Comparison of ENCODE assay signal across 20 cellular contexts in the genomic region with DNA sequence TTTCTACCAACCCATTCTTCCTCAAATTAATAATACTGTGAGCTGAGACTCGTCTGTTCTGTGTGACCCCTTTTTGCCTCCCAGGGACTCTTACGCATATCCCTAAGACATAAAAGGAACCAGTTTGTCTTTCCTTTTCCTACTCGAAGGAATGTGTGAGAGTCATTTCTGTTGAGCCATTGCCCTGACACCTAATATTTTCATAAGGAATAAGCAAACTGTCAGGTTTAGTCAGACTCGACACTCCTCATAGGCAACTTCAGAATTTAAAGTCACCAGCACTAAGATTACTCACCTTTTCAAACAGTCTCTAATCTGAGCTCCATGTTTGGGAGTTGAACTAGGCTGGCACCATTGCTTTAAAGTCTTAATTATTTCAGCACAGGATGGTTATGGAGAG.
A peak's percentile ranks its signal among the peaks of the same experiment; 100 is the strongest.
DNase-seq lines count a peak whose midpoint lies in the region; ATAC-seq, FAIRE-seq and TF ChIP-seq lines count a peak whose summit lies in the region.
"Had no signal": no experiment of that assay in that cellular context is flagged by ENCODE, and none has a peak within 500 bp of the region (broad histone marks: within the 10 kb centered on the region; RNA-seq: fewer than 3 reads in every experiment).

No MANE protein-coding gene starts in this region.

- 18% methylated on average over 4 of the region's 4 CpGs for WGBS in HepG2 (ENCODE audit: low lambda C conversion rate)

- DNase-seq in GM04503 (ENCODE audit: low read depth) (peak; percentile 36), amniotic epithelial cell (ENCODE audit: low read depth) (peak; percentile 40), fibroblast of mammary gland (ENCODE audit: low read depth) (peak; percentile 72), mucosa of descending colon (no peak), glutamatergic neuron (no peak), HepG2 (ENCODE audit: low spot score) (no peak)
- DNase-seq: activated CD8-positive, alpha-beta memory T cell treated with anti-CD3 and anti-CD28 coated beads, Interleukin-2, amount 10 ng/mL, durations not matched to agents 7 days and 5 days; activated gamma-delta T cell; anterior cingulate cortex; CD4-positive, alpha-beta T cell; DMS79; left ventricle myocardium superior; NCI-H1105 treated with DMSO at 0.1 percent for 48 hours; SJCRH30 had no signal

- H3K27me3 Mint-ChIP-seq in glutamatergic neuron (ENCODE audit: unreplicated experiment): peaks cover 1% of the 10 kb centered on the region
- H3K27me3 Mint-ChIP-seq: CD4-positive, alpha-beta T cell; dendritic cell treated with granulocyte-macrophage colony-stimulating factor and Interleukin-4, amounts not matched to agents 40 ng/mL and 50 ng/mL, for 4 days; stimulated activated memory B cell treated with anti-CD40 and anti-IgM and Interleukin-4, amounts not matched to agents 10 μg/mL and 1 μg/mL and 100 μg/mL, for 72 hours had no signal

- H3K4me1 Mint-ChIP-seq in glutamatergic neuron (ENCODE audit: low read depth, unreplicated experiment): peaks cover 1% of the 10 kb centered on the region
- H3K4me1 Mint-ChIP-seq: stimulated activated memory B cell treated with anti-CD40 and anti-IgM and Interleukin-4, amounts not matched to agents 10 μg/mL and 1 μg/mL and 100 μg/mL, for 72 hours had no signal

- TF ChIP-seq RAD21 in HepG2 (CRISPR knock-in tag; IDR thresholded peaks at IDR 0.05): no peak

- no peaks in the 10 kb centered on the region for H3K36me3 ChIP-seq in skeletal muscle satellite cell (ENCODE audit: insufficient read depth, low read length)
- no peaks in the 10 kb centered on the region for H3K36me3 ChIP-seq in mucosa of descending colon (ENCODE audit: low read depth)
- no peaks in the 10 kb centered on the region for H3K36me3 ChIP-seq in HepG2 (replicated peaks in 1 of 2; ENCODE audit: control insufficient read depth in 1 of 2, insufficient read depth in 2 of 2, low read length in 2 of 2)
- H3K36me3 ChIP-seq: SJCRH30, tibial nerve had no signal

- ATAC-seq in mucosa of descending colon: no peak
- ATAC-seq in HepG2: no peak
- ATAC-seq: activated CD4-positive, CD25-positive, alpha-beta regulatory T cell treated with anti-CD3 and anti-CD28 coated beads, Interleukin-2, amount 50 U/mL, for 24 hours; activated CD8-positive, alpha-beta memory T cell treated with anti-CD3 and anti-CD28 coated beads, Interleukin-2, amount 10 ng/mL, durations not matched to agents 7 days and 5 days; left ventricle myocardium superior; stimulated activated memory B cell treated with anti-CD40 and anti-IgM and Interleukin-4, amounts not matched to agents 10 μg/mL and 1 μg/mL and 100 μg/mL, for 72 hours had no signal

- H3K4me2 ChIP-seq in skeletal muscle satellite cell (ENCODE audit: low read length) (peak overlapping the region; percentile 21), HepG2 (ENCODE audit: low read depth, low read length) (no peak overlapping the region)

- no peak overlapping the region for H3K4me3 Mint-ChIP-seq in glutamatergic neuron (ENCODE audit: unreplicated experiment)
- H3K4me3 Mint-ChIP-seq: activated CD8-positive, alpha-beta memory T cell treated with anti-CD3 and anti-CD28 coated beads, Interleukin-2, amount 10 ng/mL, durations not matched to agents 7 days and 5 days; CD4-positive, alpha-beta T cell; dendritic cell treated with granulocyte-macrophage colony-stimulating factor and Interleukin-4, amounts not matched to agents 40 ng/mL and 50 ng/mL, for 4 days; stimulated activated memory B cell treated with anti-CD40 and anti-IgM and Interleukin-4, amounts not matched to agents 10 μg/mL and 1 μg/mL and 100 μg/mL, for 72 hours; T-helper 2 cell treated with Interferon-gamma antibody and Interleukin-4, amounts not matched to agents 5 μg/mL and 100 μg/mL, for 36 hours had no signal

- no peak overlapping the region for H2AFZ ChIP-seq in HepG2 (ENCODE audit: low read length)

- H3K4me1 ChIP-seq in skeletal muscle satellite cell (ENCODE audit: control insufficient read depth, insufficient read depth, low read length) (peaks cover 40% of the 10 kb centered on the region), mucosa of descending colon (ENCODE audit: low read depth) (no peaks in the 10 kb centered on the region), HepG2 (ENCODE audit: insufficient read depth, low read length) (no peaks in the 10 kb centered on the region)
- H3K4me1 ChIP-seq: tibial nerve had no signal

- H3K36me3 Mint-ChIP-seq in glutamatergic neuron (ENCODE audit: unreplicated experiment): no peaks in the 10 kb centered on the region
- H3K36me3 Mint-ChIP-seq: stimulated activated memory B cell treated with anti-CD40 and anti-IgM and Interleukin-4, amounts not matched to agents 10 μg/mL and 1 μg/mL and 100 μg/mL, for 72 hours had no signal

- H4K20me1 ChIP-seq in HepG2 (ENCODE audit: insufficient read depth, low read length): no peaks in the 10 kb centered on the region

- intact Hi-C loops in mucosa of descending colon (cut with DNase I, micrococcal nuclease) (no loop called here), HepG2 (cut with micrococcal nuclease; ENCODE audit: unreplicated experiment) (no loop called here)

- H3K79me2 ChIP-seq in HepG2 (ENCODE audit: insufficient read depth, low read length): no peaks in the 10 kb centered on the region

- H3K9me3 ChIP-seq in skeletal muscle satellite cell (replicated peaks; ENCODE audit: low read length) (no peaks in the 10 kb centered on the region), mucosa of descending colon (no peaks in the 10 kb centered on the region), HepG2 (ENCODE audit: low read length) (peaks cover 41% of the 10 kb centered on the region)
- H3K9me3 ChIP-seq: SJCRH30, tibial nerve had no signal

- no peak for FAIRE-seq in HepG2 (lab: Jason Lieb, UNC)

- POLR2A ChIA-PET in HepG2 (lab: Yijun Ruan, JAX): no interaction called here

- no TSS peak for BruUV-seq in HepG2 (replicated peaks; lab: Mats Ljungman, UMichigan)

- TF ChIP-seq EP300 in HepG2 (IDR thresholded peaks at IDR 0.05; ENCODE audit: low read depth in 2 of 2, low read length in 2 of 2) (no peak), HepG2 (CRISPR knock-in tag; IDR thresholded peaks at IDR 0.05; ENCODE audit: borderline replicate concordance) (no peak)

- CTCF ChIA-PET in HepG2 (lab: Yijun Ruan, JAX; ENCODE audit: low intra/inter-chr PET ratio, low total read pairs): no interaction called here

- H3K27ac Mint-ChIP-seq in glutamatergic neuron (ENCODE audit: unreplicated experiment): no peak overlapping the region
- H3K27ac Mint-ChIP-seq: activated CD8-positive, alpha-beta memory T cell treated with anti-CD3 and anti-CD28 coated beads, Interleukin-2, amount 10 ng/mL, durations not matched to agents 7 days and 5 days; CD4-positive, alpha-beta T cell; dendritic cell treated with granulocyte-macrophage colony-stimulating factor and Interleukin-4, amounts not matched to agents 40 ng/mL and 50 ng/mL, for 4 days; stimulated activated memory B cell treated with anti-CD40 and anti-IgM and Interleukin-4, amounts not matched to agents 10 μg/mL and 1 μg/mL and 100 μg/mL, for 72 hours; T-helper 2 cell treated with Interferon-gamma antibody and Interleukin-4, amounts not matched to agents 5 μg/mL and 100 μg/mL, for 36 hours had no signal

- TF ChIP-seq CTCF in fibroblast of mammary gland (conservative IDR thresholded peaks at IDR 0.05; ENCODE audit: control insufficient read depth, insufficient read depth, low read depth, low read length) (no peak), mucosa of descending colon (IDR thresholded peaks at IDR 0.05) (no peak), glutamatergic neuron (IDR thresholded peaks at IDR 0.05; ENCODE audit: partially characterized antibody, unreplicated experiment) (no peak), HepG2 (CRISPR knock-in tag; IDR thresholded peaks at IDR 0.05) (no peak)

- in situ Hi-C loops in HepG2 (cut with HindIII; ENCODE audit: extremely low pct_ligation_motif_present, low pct_unique_long_range_greater_than_20kb): no loop called here

- H3K9ac ChIP-seq in skeletal muscle satellite cell (ENCODE audit: low read depth, low read length) (peak overlapping the region; percentile 34), HepG2 (ENCODE audit: insufficient read depth, low read depth, low read length) (no peak overlapping the region)

- no peak for TF ChIP-seq POLR2A in HepG2 (IDR thresholded peaks at IDR 0.05; ENCODE audit: insufficient read depth in 1 of 2, low read depth in 2 of 2, low read length in 2 of 2)

- H3K27ac ChIP-seq in HepG2 (ENCODE audit: extremely low read length, insufficient read depth, low read length): no peak overlapping the region
- H3K27ac ChIP-seq: SJCRH30, tibial nerve had no signal

- H3K27me3 ChIP-seq in skeletal muscle satellite cell (ENCODE audit: control insufficient read depth, insufficient read depth, low read length): no peaks in the 10 kb centered on the region
- no peaks in the 10 kb centered on the region for H3K27me3 ChIP-seq in HepG2 (ENCODE audit: control insufficient read depth in 1 of 2, insufficient read depth in 2 of 2, low read length in 2 of 2)
- H3K27me3 ChIP-seq: SJCRH30, tibial nerve had no signal

- H3K9me3 Mint-ChIP-seq in glutamatergic neuron (ENCODE audit: unreplicated experiment): no peaks in the 10 kb centered on the region
- H3K9me3 Mint-ChIP-seq: CD4-positive, alpha-beta T cell; stimulated activated memory B cell treated with anti-CD40 and anti-IgM and Interleukin-4, amounts not matched to agents 10 μg/mL and 1 μg/mL and 100 μg/mL, for 72 hours had no signal

- H3K4me3 ChIP-seq in fibroblast of mammary gland (ENCODE audit: control insufficient read depth, low read depth, low read length) (no peak overlapping the region), skeletal muscle satellite cell (ENCODE audit: low read length) (no peak overlapping the region), mucosa of descending colon (no peak overlapping the region), HepG2 (replicated peaks in 1 of 3; ENCODE audit: insufficient read depth in 1 of 3, low read depth in 2 of 3, low read length in 3 of 3) (no peak overlapping the region)
- H3K4me3 ChIP-seq: SJCRH30, tibial nerve had no signal

TF ChIP-seq in HepG2, 621 proteins besides CTCF, POLR2A, EP300 and RAD21 (continues in another document):
- no peak for TF ChIP-seq ZNF230 (CRISPR knock-in tag; IDR thresholded peaks at IDR 0.05)
- TF ChIP-seq POLR2AphosphoS5 (IDR thresholded peaks at IDR 0.05; ENCODE audit: low read depth, low read length): no peak
- TF ChIP-seq RBFOX2 (IDR thresholded peaks at IDR 0.05; ENCODE audit: low read depth, low read length): no peak
- no peak for TF ChIP-seq KAT7 (CRISPR knock-in tag; IDR thresholded peaks at IDR 0.05; ENCODE audit: borderline replicate concordance)
- no peak for TF ChIP-seq ZNF30 (CRISPR knock-in tag; IDR thresholded peaks at IDR 0.05)
- no peak for TF ChIP-seq BHLHE40 (IDR thresholded peaks at IDR 0.05; ENCODE audit: low read length)
- no peak for TF ChIP-seq ZNF772 (CRISPR knock-in tag; IDR thresholded peaks at IDR 0.05)
- no peak for TF ChIP-seq HNF4A (CRISPR knock-in tag; IDR thresholded peaks at IDR 0.05)
- TF ChIP-seq RNF2 (conservative IDR thresholded peaks at IDR 0.05; ENCODE audit: low read depth): no peak
- TF ChIP-seq ZNF34 (CRISPR knock-in tag; IDR thresholded peaks at IDR 0.05; ENCODE audit: borderline replicate concordance): no peak

Comparison
In these comparisons a context has a peak if more than half of its experiments do, and no peak if none do; other contexts are left out.
1. DNase-seq: peak in GM04503 (single experiment), amniotic epithelial cell (single experiment) and fibroblast of mammary gland (single experiment); none in mucosa of descending colon (0 of 3), glutamatergic neuron (single experiment) and HepG2 (single experiment).